17 cellular contexts compared by ENCODE assay signal in the genomic region with DNA sequence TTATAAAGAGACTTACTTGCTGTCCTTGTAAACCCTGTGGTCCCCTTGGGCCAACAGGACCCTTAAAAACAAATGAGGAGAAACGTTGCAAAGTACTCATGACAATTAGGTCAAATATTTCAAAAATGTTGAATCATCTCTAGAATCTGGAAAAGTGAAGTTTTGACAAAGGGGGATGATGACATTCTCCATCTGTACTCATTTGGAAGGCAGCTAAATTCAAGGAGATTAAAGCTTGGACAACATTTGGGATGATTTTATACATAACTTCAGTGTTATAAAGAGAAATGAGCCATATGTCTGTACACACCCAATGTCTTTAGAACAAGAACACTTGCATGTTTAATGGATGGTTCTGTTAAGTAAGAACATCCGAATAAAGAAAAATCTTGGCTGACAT.
DNase-seq lines count a peak whose midpoint lies in the region; ATAC-seq, FAIRE-seq and TF ChIP-seq lines count a peak whose summit lies in the region.
"Had no signal": no experiment of that assay in that cellular context is flagged by ENCODE, and none has a peak within 500 bp of the region (broad histone marks: within the 10 kb centered on the region; RNA-seq: fewer than 3 reads in every experiment).

No MANE protein-coding gene starts in this region.

- H3K4me3 Mint-ChIP-seq in HFFc6: peak overlapping the region; percentile 57
- H3K4me3 Mint-ChIP-seq in type B pancreatic cell: no peak overlapping the region
- no peak overlapping the region for H3K4me3 Mint-ChIP-seq in activated CD4-positive, alpha-beta T cell treated with anti-CD3 and anti-CD28 coated beads for 36 hours
- H3K4me3 Mint-ChIP-seq: activated CD4-positive, alpha-beta memory T cell treated with anti-CD3 and anti-CD28 coated beads for 36 hours; nephron progenitor cell had no signal

- peak; percentile 63 for DNase-seq in HFFc6
- DNase-seq in amniotic stem cell (lab: John Stamatoyannopoulos, UW): peak; percentile 15
- DNase-seq in hepatocyte (ENCODE audit: low spot score): no peak
- peak; percentile 17 for DNase-seq in urothelium cell line (ENCODE audit: low spot score)
- DNase-seq in type B pancreatic cell (ENCODE audit: extremely low spot score, unreplicated experiment): no peak
- DNase-seq in NCI-H2196 treated with DMSO at 0.1 percent for 48 hours (lab: John Stamatoyannopoulos, UW; ENCODE audit: unreplicated experiment): no peak
- DNase-seq in activated CD4-positive, alpha-beta T cell treated with anti-CD3 and anti-CD28 coated beads for 36 hours: no peak
- DNase-seq: activated CD4-positive, alpha-beta memory T cell treated with anti-CD3 and anti-CD28 coated beads for 36 hours; activated effector memory CD4-positive, alpha-beta T cell treated with Interleukin-2 at 50 U/mL for 16 hours; erythroblast; MV-4-11; NCI-H2171 treated with DMSO at 0.1 percent for 48 hours; nephron progenitor cell; OCI-M1 had no signal

- H3K9me3 Mint-ChIP-seq in HFFc6: no peaks in the 10 kb centered on the region
- no peaks in the 10 kb centered on the region for H3K9me3 Mint-ChIP-seq in type B pancreatic cell
- no peaks in the 10 kb centered on the region for H3K9me3 Mint-ChIP-seq in activated CD4-positive, alpha-beta T cell treated with anti-CD3 and anti-CD28 coated beads for 36 hours (ENCODE audit: low read depth)
- H3K9me3 Mint-ChIP-seq: activated CD4-positive, alpha-beta memory T cell treated with anti-CD3 and anti-CD28 coated beads for 36 hours; nephron progenitor cell had no signal

- H3K4me2 ChIP-seq in hepatocyte: no peak overlapping the region

- 54% methylated on average over 2 of the region's 2 CpGs for WGBS in hepatocyte (ENCODE audit: low lambda C conversion rate, missing lambda C conversion rate)

- H3K27me3 Mint-ChIP-seq in HFFc6 (ENCODE audit: insufficient read depth) (peaks cover 2% of the 10 kb centered on the region; the same call in 1 of the 2 replicates), type B pancreatic cell (no peaks in the 10 kb centered on the region)
- no peaks in the 10 kb centered on the region for H3K27me3 Mint-ChIP-seq in activated CD4-positive, alpha-beta T cell treated with anti-CD3 and anti-CD28 coated beads for 36 hours
- H3K27me3 Mint-ChIP-seq: activated CD4-positive, alpha-beta memory T cell treated with anti-CD3 and anti-CD28 coated beads for 36 hours had no signal

- H2AFZ ChIP-seq in hepatocyte: no peak overlapping the region

- H3K36me3 Mint-ChIP-seq in HFFc6 (ENCODE audit: low read depth) (peaks cover 88% of the 10 kb centered on the region), type B pancreatic cell (peaks cover 18% of the 10 kb centered on the region)
- H3K36me3 Mint-ChIP-seq in activated CD4-positive, alpha-beta T cell treated with anti-CD3 and anti-CD28 coated beads for 36 hours (ENCODE audit: low read depth): no peaks in the 10 kb centered on the region
- H3K36me3 Mint-ChIP-seq: activated CD4-positive, alpha-beta memory T cell treated with anti-CD3 and anti-CD28 coated beads for 36 hours had no signal

- TF ChIP-seq CTCF in HFFc6 (IDR thresholded peaks at IDR 0.05) (no peak), hepatocyte (IDR thresholded peaks at IDR 0.05; ENCODE audit: poor library complexity) (no peak), type B pancreatic cell (conservative IDR thresholded peaks at IDR 0.05) (no peak)

- CTCF ChIA-PET in activated CD4-positive, alpha-beta T cell treated with anti-CD3 and anti-CD28 coated beads for 36 hours (lab: Charles Lee): interaction anchor here (1.1 kb wide), 1 partner anchor 7 kb away, joined by 5 read pairs; no protein-coding TSS in a partner anchor

- no peaks in the 10 kb centered on the region for H4K20me1 ChIP-seq in hepatocyte (ENCODE audit: insufficient read depth, poor library complexity, severe bottlenecking)

- H3K4me3 ChIP-seq in hepatocyte: no peak overlapping the region
- H3K4me3 ChIP-seq: skin epidermis, thoracic aorta had no signal

- no peak for FAIRE-seq in urothelium cell line (lab: Jason Lieb, UNC)
- FAIRE-seq: keratinocyte had no signal

- H3K79me2 ChIP-seq in hepatocyte: no peaks in the 10 kb centered on the region

- ATAC-seq in activated CD4-positive, alpha-beta T cell treated with anti-CD3 and anti-CD28 coated beads for 36 hours: no peak

- peaks cover 20% of the 10 kb centered on the region for H3K4me1 ChIP-seq in hepatocyte (ENCODE audit: insufficient read depth)

- no peaks in the 10 kb centered on the region for H3K36me3 ChIP-seq in hepatocyte (replicated peaks; ENCODE audit: insufficient read depth, low read depth)

- H3K27ac ChIP-seq in hepatocyte: peak overlapping the region; percentile 41
- H3K27ac ChIP-seq: thoracic aorta had no signal

- H3K9me3 ChIP-seq in hepatocyte (ENCODE audit: low read depth): no peaks in the 10 kb centered on the region
- H3K9me3 ChIP-seq: thoracic aorta had no signal

- peaks cover 96% of the 10 kb centered on the region for H3K4me1 Mint-ChIP-seq in HFFc6 (ENCODE audit: low read depth)
- H3K4me1 Mint-ChIP-seq in type B pancreatic cell (ENCODE audit: unreplicated experiment): peaks cover 17% of the 10 kb centered on the region
- H3K4me1 Mint-ChIP-seq in activated CD4-positive, alpha-beta T cell treated with anti-CD3 and anti-CD28 coated beads for 36 hours: peaks cover 5% of the 10 kb centered on the region

- POLR2A ChIA-PET in activated CD4-positive, alpha-beta T cell treated with anti-CD3 and anti-CD28 coated beads for 36 hours (lab: Charles Lee): no interaction called here

- no peaks in the 10 kb centered on the region for H3K27me3 ChIP-seq in hepatocyte

- no peaks in the 10 kb centered on the region for H3K9me2 ChIP-seq in hepatocyte (replicated peaks; ENCODE audit: insufficient read depth)

- intact Hi-C loops in activated CD4-positive, alpha-beta T cell treated with anti-CD3 and anti-CD28 coated beads for 36 hours (cut with DNase I, micrococcal nuclease): no loop called here

- H3K27ac Mint-ChIP-seq in HFFc6 (peak overlapping the region; percentile 77), type B pancreatic cell (no peak overlapping the region)
- H3K27ac Mint-ChIP-seq in activated CD4-positive, alpha-beta T cell treated with anti-CD3 and anti-CD28 coated beads for 36 hours: no peak overlapping the region
- H3K27ac Mint-ChIP-seq: activated CD4-positive, alpha-beta memory T cell treated with anti-CD3 and anti-CD28 coated beads for 36 hours; nephron progenitor cell had no signal

Comparison
In these comparisons a context has a peak if more than half of its experiments do, and no peak if none do; other contexts are left out.
1. DNase-seq: peak in HFFc6 (single experiment), amniotic stem cell (single experiment) and urothelium cell line (single experiment); none in hepatocyte (single experiment), type B pancreatic cell (single experiment), NCI-H2196 treated with DMSO at 0.1 percent for 48 hours (single experiment) and activated CD4-positive, alpha-beta T cell treated with anti-CD3 and anti-CD28 coated beads for 36 hours (single experiment).